21 cellular contexts compared by ENCODE assay signal in the genomic region with DNA sequence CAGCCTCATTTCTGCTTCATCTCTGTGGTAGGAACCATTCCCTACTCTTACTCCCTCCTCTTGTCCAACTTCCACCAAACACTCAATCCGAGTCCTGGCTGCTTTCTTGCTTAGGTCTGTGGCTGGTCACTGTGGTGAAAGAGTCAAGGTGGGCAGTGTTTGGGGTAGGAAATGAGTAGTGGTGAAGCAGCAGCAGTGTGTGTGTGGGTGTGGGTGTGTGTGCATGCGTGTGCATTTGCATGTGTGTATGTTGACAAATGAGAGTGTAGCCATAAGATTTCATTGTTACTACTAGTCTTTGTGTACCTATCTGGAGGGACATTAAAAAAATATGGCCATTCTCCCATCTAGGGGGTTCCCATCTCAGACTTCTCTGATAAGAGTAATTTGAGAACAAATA.
"Had no signal": no experiment of that assay in that cellular context is flagged by ENCODE, and none has a peak within 500 bp of the region (broad histone marks: within the 10 kb centered on the region; RNA-seq: fewer than 3 reads in every experiment).

No MANE protein-coding gene starts in this region.

- H3K9me3 Mint-ChIP-seq: immature natural killer cell; natural killer cell treated with Interleukin-12 subunit alpha and Interleukin-12 subunit beta and Interleukin-15 and Interleukin-18, amount 100 ng/mL, for 72 hours; stimulated activated naive B cell treated with anti-CD40 and anti-IgM and Interleukin-4, amounts not matched to agents 10 μg/mL and 1 μg/mL and 100 μg/mL, for 72 hours had no signal

- H3K4me3 Mint-ChIP-seq: immature natural killer cell; naive thymus-derived CD4-positive, alpha-beta T cell; natural killer cell treated with Interleukin-12 subunit alpha and Interleukin-12 subunit beta and Interleukin-15 and Interleukin-18, amount 100 ng/mL, for 72 hours; stimulated activated naive B cell treated with anti-CD40 and anti-IgM and Interleukin-4, amounts not matched to agents 10 μg/mL and 1 μg/mL and 100 μg/mL, for 72 hours had no signal

- ATAC-seq: mucosa of descending colon; naive thymus-derived CD4-positive, alpha-beta T cell; natural killer cell treated with Interleukin-12 subunit alpha and Interleukin-12 subunit beta and Interleukin-15 and Interleukin-18, amount 100 ng/mL, for 72 hours; right lobe of liver; stimulated activated naive B cell treated with anti-CD40 and anti-IgM and Interleukin-4, amounts not matched to agents 10 μg/mL and 1 μg/mL and 100 μg/mL, for 72 hours; stimulated activated naive CD8-positive, alpha-beta T cell treated with anti-CD3 and anti-CD28 coated beads, Interleukin-15, Interleukin-2, amounts not matched to agents 100 U/mL and 50 U/mL, for 24 hours; upper lobe of right lung had no signal

- H3K36me3 Mint-ChIP-seq: natural killer cell treated with Interleukin-12 subunit alpha and Interleukin-12 subunit beta and Interleukin-15 and Interleukin-18, amount 100 ng/mL, for 72 hours had no signal

- H3K4me1 Mint-ChIP-seq: immature natural killer cell; stimulated activated naive B cell treated with anti-CD40 and anti-IgM and Interleukin-4, amounts not matched to agents 10 μg/mL and 1 μg/mL and 100 μg/mL, for 72 hours had no signal

- H3K27me3 Mint-ChIP-seq: natural killer cell treated with Interleukin-12 subunit alpha and Interleukin-12 subunit beta and Interleukin-15 and Interleukin-18, amount 100 ng/mL, for 72 hours; stimulated activated naive B cell treated with anti-CD40 and anti-IgM and Interleukin-4, amounts not matched to agents 10 μg/mL and 1 μg/mL and 100 μg/mL, for 72 hours had no signal

- DNase-seq: hypothalamus; immature natural killer cell; left ventricle myocardium inferior; midbrain; mucosa of descending colon; naive thymus-derived CD4-positive, alpha-beta T cell; ovary; right lobe of liver; stimulated activated CD4-positive, alpha-beta T cell treated with anti-CD3 and anti-CD28 coated beads, Interleukin-1b, Interleukin-23, amount 100 ng/mL, for 48 hours; stimulated activated CD4-positive, alpha-beta T cell treated with anti-CD3 and anti-CD28 coated beads, Interleukin-2, amount 100 ng/mL, for 48 hours; stimulated activated CD4-positive, alpha-beta T cell treated with anti-CD3 and anti-CD28 coated beads, Interleukin-4, amount 100 ng/mL, for 4 hours; stimulated activated CD8-positive, alpha-beta memory T cell treated with anti-CD3 and anti-CD28 coated beads, Interleukin-4, amount 100 ng/mL, for 48 hours; stimulated activated naive B cell treated with anti-CD40 and anti-IgM and Interleukin-4, amounts not matched to agents 10 μg/mL and 1 μg/mL and 100 μg/mL, for 72 hours; stimulated activated naive CD8-positive, alpha-beta T cell treated with anti-CD3 and anti-CD28 coated beads, Interleukin-15, Interleukin-2, amounts not matched to agents 100 U/mL and 50 U/mL, for 24 hours; stomach; testis; thyroid gland; transverse colon; upper lobe of right lung had no signal

- H3K27ac Mint-ChIP-seq: naive thymus-derived CD4-positive, alpha-beta T cell; natural killer cell treated with Interleukin-12 subunit alpha and Interleukin-12 subunit beta and Interleukin-15 and Interleukin-18, amount 100 ng/mL, for 72 hours; progenitor cell of endocrine pancreas; stimulated activated naive B cell treated with anti-CD40 and anti-IgM and Interleukin-4, amounts not matched to agents 10 μg/mL and 1 μg/mL and 100 μg/mL, for 72 hours had no signal
